29 cellular contexts compared by ENCODE assay signal in the genomic region with DNA sequence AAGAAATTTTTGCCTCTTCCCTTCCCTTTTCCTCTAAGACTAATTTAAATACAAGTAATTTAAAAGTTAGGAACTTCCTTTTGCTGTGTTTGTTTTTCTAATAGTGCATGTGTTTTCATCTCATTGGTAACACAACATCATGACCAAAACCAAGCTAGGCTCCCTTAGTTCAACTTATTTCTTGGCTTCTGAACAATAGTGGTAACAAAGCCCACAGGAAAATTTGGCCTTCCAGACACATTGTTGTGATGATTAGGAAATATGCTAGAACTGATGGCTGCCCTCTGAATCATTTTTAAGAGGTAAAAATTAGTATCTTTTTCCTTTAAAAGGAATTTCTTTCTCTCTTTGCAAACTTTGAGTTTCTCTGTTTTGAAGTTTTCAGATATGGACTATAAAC. TPM values are rescaled to one million over a fixed set of nuclear protein-coding genes. Genes with fewer than 3 reads are reported as not detected.
"Had no signal": no experiment of that assay in that cellular context is flagged by ENCODE, and none has a peak within 500 bp of the region (broad histone marks: within the 10 kb centered on the region; RNA-seq: fewer than 3 reads in every experiment).

No MANE protein-coding gene starts in this region.

- DNase-seq: activated CD4-positive, alpha-beta T cell treated with anti-CD3 and anti-CD28 coated beads for 48 hours; activated CD4-positive, alpha-beta T cell treated with anti-CD3 and anti-CD28 coated beads, Interleukin-2, amount 50 U/mL, for 48 hours; activated CD8-positive, alpha-beta memory T cell treated with anti-CD3 and anti-CD28 coated beads for 24 hours; activated effector memory CD4-positive, alpha-beta T cell treated with Interleukin-2 at 50 U/mL for 16 hours; activated naive CD4-positive, alpha-beta T cell treated with Interleukin-2 at 50 U/mL for 16 hours; adrenal gland; caudate nucleus; cortex of kidney; endodermal cell; heart left ventricle; hypothalamus; immature natural killer cell; kidney; left colon; mammary epithelial cell; naive thymus-derived CD4-positive, alpha-beta T cell; pancreas; psoas muscle; spleen; stimulated activated CD4-positive, alpha-beta T cell treated with anti-CD3 and anti-CD28 coated beads, Interleukin-2, amount 100 ng/mL, for 48 hours; stimulated activated naive CD8-positive, alpha-beta T cell treated with anti-CD3 and anti-CD28 coated beads, Interleukin-15, Interleukin-2, amounts not matched to agents 100 U/mL and 50 U/mL, for 24 hours; T-helper 17 cell; T1000; uterus; WERI-Rb-1 had no signal

- H3K4me3 ChIP-seq: adrenal gland, esophagus muscularis mucosa, heart left ventricle, pancreas, psoas muscle, right atrium auricular region, spleen, thoracic aorta, uterus had no signal

- H3K27me3 ChIP-seq: adrenal gland, esophagus muscularis mucosa, heart left ventricle, pancreas, right atrium auricular region, spleen, uterus had no signal

- H3K36me3 ChIP-seq: adrenal gland, esophagus muscularis mucosa, heart left ventricle, pancreas, right atrium auricular region, spleen, thoracic aorta, uterus, WERI-Rb-1 had no signal

- H3K9me3 ChIP-seq: adrenal gland, esophagus muscularis mucosa, heart left ventricle, pancreas, psoas muscle, right atrium auricular region, spleen, thoracic aorta, uterus had no signal

- H3K27ac ChIP-seq: adrenal gland, esophagus muscularis mucosa, heart left ventricle, pancreas, psoas muscle, right atrium auricular region, spleen, thoracic aorta, uterus, WERI-Rb-1 had no signal

- H3K4me1 ChIP-seq: adrenal gland, esophagus muscularis mucosa, heart left ventricle, pancreas, psoas muscle, right atrium auricular region, spleen, uterus had no signal

RNA-seq across cellular contexts. Expression of gene TEC, which starts 25.5 kb away (rescaled TPM):
- polyA plus RNA-seq: neural cell had no signal
